Comparison of ENCODE assay signal across 9 cellular contexts in genomic region chr13:99686157-99686572, GRCh38.
DNase-seq lines count a peak whose midpoint lies in the region; ATAC-seq and TF ChIP-seq lines count a peak whose summit lies in the region.
"Had no signal": no experiment of that assay in that cellular context is flagged by ENCODE, and none has a peak within 500 bp of the region (broad histone marks: within the 10 kb centered on the region; RNA-seq: fewer than 3 reads in every experiment).

No MANE protein-coding gene starts in this region.

- ATAC-seq in GM21619 (IDR thresholded peaks at IDR 0.05; ENCODE audit: unreplicated experiment) (no peak), HG02623 (IDR thresholded peaks at IDR 0.05; ENCODE audit: unreplicated experiment) (no peak)

- no peak overlapping the region for H3K4me3 ChIP-seq in choroid plexus epithelial cell (ENCODE audit: low read depth, low read length)
- H3K4me3 ChIP-seq: uterus had no signal

- DNase-seq in A172 (ENCODE audit: low spot score): peak; percentile 54
- DNase-seq in M059J (ENCODE audit: low read depth): peak; percentile 1
- peak; percentile 63 for DNase-seq in choroid plexus epithelial cell (ENCODE audit: low read depth)
- peak; percentile 24 for DNase-seq in kidney tubule cell (ENCODE audit: low spot score)
- DNase-seq in NCI-H2081 treated with DMSO at 0.1 percent for 48 hours (lab: John Stamatoyannopoulos, UW): no peak
- DNase-seq in epidermal melanocyte (ENCODE audit: insufficient read length, low spot score): no peak
- DNase-seq: uterus had no signal

- no peak for TF ChIP-seq CTCF in choroid plexus epithelial cell (conservative IDR thresholded peaks at IDR 0.05; ENCODE audit: low read depth, low read length)

Comparison
In these comparisons a context has a peak if more than half of its experiments do, and no peak if none do; other contexts are left out.
1. DNase-seq: peak in A172 (single experiment), M059J (single experiment), choroid plexus epithelial cell (single experiment) and kidney tubule cell (single experiment); none in NCI-H2081 treated with DMSO at 0.1 percent for 48 hours (single experiment) and epidermal melanocyte (single experiment).